In the genomic region with DNA sequence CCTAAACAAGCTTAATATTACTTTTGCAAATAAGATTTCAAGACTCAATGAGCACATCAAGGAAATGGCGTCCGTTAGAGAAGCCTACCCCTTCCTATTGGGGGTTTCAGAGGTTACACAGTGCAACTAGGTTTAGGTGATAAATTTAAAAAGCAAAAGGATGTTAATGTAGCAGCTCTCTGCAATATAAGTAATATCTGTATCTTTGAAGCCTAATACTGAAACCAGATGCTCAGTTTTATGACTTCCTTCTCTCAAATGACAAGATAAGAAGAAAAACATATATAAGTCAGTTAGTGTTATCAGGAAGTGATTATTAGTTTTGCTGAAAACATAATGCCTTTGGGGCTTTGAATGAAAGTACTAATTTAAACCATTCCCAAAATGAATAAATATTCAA, we compare ENCODE assay signal across 16 cellular contexts. TPM values are rescaled to one million over a fixed set of nuclear protein-coding genes. Genes with fewer than 3 reads are reported as not detected.
DNase-seq lines count a peak whose midpoint lies in the region; ATAC-seq lines count a peak whose summit lies in the region.
"Had no signal": no experiment of that assay in that cellular context is flagged by ENCODE, and none has a peak within 500 bp of the region (broad histone marks: within the 10 kb centered on the region; RNA-seq: fewer than 3 reads in every experiment).

No MANE protein-coding gene starts in this region.

- no peak overlapping the region for H3K4me3 Mint-ChIP-seq in activated T-cell treated with anti-CD3 and anti-CD28 coated beads, Interleukin-2, amount 50 U/mL, for 4 hours
- H3K4me3 Mint-ChIP-seq in stimulated activated memory B cell treated with anti-CD40 and anti-IgM and Interleukin-4, amounts not matched to agents 10 μg/mL and 1 μg/mL and 100 μg/mL, for 72 hours, result no peak overlapping the region
- H3K4me3 Mint-ChIP-seq in activated naive CD8-positive, alpha-beta T cell treated with anti-CD3 and anti-CD28 coated beads, Interleukin-2, amount 50 U/mL, for 24 hours, result no peak overlapping the region
- H3K4me3 Mint-ChIP-seq: activated CD4-positive, alpha-beta T cell treated with anti-CD3 and anti-CD28 coated beads, Interleukin-2, amount 10 ng/mL, durations not matched to agents 7 days and 5 days; T-cell had no signal

- DNase-seq in activated T-cell treated with anti-CD3 and anti-CD28 coated beads, Interleukin-2, amount 50 U/mL, for 4 hours, result no peak
- DNase-seq in activated T-cell treated with anti-CD3 and anti-CD28 coated beads, Interleukin-2, amount 50 U/mL, for 1 hour, result no peak
- DNase-seq in iPS-NIHi7 (ENCODE audit: extremely low spot score), result no peak
- no peak for DNase-seq in activated naive CD8-positive, alpha-beta T cell treated with anti-CD3 and anti-CD28 coated beads, Interleukin-2, amount 50 U/mL, for 24 hours
- no peak for DNase-seq in HCEC 1CT
- DNase-seq: activated CD4-positive, alpha-beta T cell treated with anti-CD3 and anti-CD28 coated beads, Interleukin-2, amount 10 ng/mL, durations not matched to agents 7 days and 5 days; activated naive CD4-positive, alpha-beta T cell treated with Interleukin-2 at 50 U/mL for 16 hours; DMS 273 treated with DMSO at 0.1 percent for 48 hours; kidney; NCI-H1048; NCI-H446; psoas muscle; T-cell had no signal

- no peaks in the 10 kb centered on the region for H3K9me3 Mint-ChIP-seq in activated T-cell treated with anti-CD3 and anti-CD28 coated beads, Interleukin-2, amount 50 U/mL, for 4 hours
- H3K9me3 Mint-ChIP-seq in stimulated activated memory B cell treated with anti-CD40 and anti-IgM and Interleukin-4, amounts not matched to agents 10 μg/mL and 1 μg/mL and 100 μg/mL, for 72 hours, result peaks cover 3% of the 10 kb centered on the region
- no peaks in the 10 kb centered on the region for H3K9me3 Mint-ChIP-seq in activated naive CD8-positive, alpha-beta T cell treated with anti-CD3 and anti-CD28 coated beads, Interleukin-2, amount 50 U/mL, for 24 hours
- H3K9me3 Mint-ChIP-seq: activated CD4-positive, alpha-beta T cell treated with anti-CD3 and anti-CD28 coated beads, Interleukin-2, amount 10 ng/mL, durations not matched to agents 7 days and 5 days; T-cell had no signal

- no peak overlapping the region for H3K27ac Mint-ChIP-seq in stimulated activated memory B cell treated with anti-CD40 and anti-IgM and Interleukin-4, amounts not matched to agents 10 μg/mL and 1 μg/mL and 100 μg/mL, for 72 hours
- no peak overlapping the region for H3K27ac Mint-ChIP-seq in activated naive CD8-positive, alpha-beta T cell treated with anti-CD3 and anti-CD28 coated beads, Interleukin-2, amount 50 U/mL, for 24 hours
- H3K27ac Mint-ChIP-seq: activated CD4-positive, alpha-beta T cell treated with anti-CD3 and anti-CD28 coated beads, Interleukin-2, amount 10 ng/mL, durations not matched to agents 7 days and 5 days; T-cell had no signal

- peak; percentile 50 to 58 for ATAC-seq in activated T-cell treated with anti-CD3 and anti-CD28 coated beads, Interleukin-2, amount 50 U/mL, for 4 hours
- ATAC-seq in GM21529 (IDR thresholded peaks at IDR 0.05; ENCODE audit: unreplicated experiment), result peak; percentile 86
- ATAC-seq in HG03378 (IDR thresholded peaks at IDR 0.05; ENCODE audit: unreplicated experiment), result peak; percentile 72
- peak; percentile 64 for ATAC-seq in stimulated activated memory B cell treated with anti-CD40 and anti-IgM and Interleukin-4, amounts not matched to agents 10 μg/mL and 1 μg/mL and 100 μg/mL, for 72 hours
- no peak for ATAC-seq in activated naive CD8-positive, alpha-beta T cell treated with anti-CD3 and anti-CD28 coated beads, Interleukin-2, amount 50 U/mL, for 24 hours
- ATAC-seq: psoas muscle, T-cell had no signal

- H3K36me3 Mint-ChIP-seq in activated T-cell treated with anti-CD3 and anti-CD28 coated beads, Interleukin-2, amount 50 U/mL, for 4 hours (ENCODE audit: insufficient read depth), result no peaks in the 10 kb centered on the region
- H3K36me3 Mint-ChIP-seq in stimulated activated memory B cell treated with anti-CD40 and anti-IgM and Interleukin-4, amounts not matched to agents 10 μg/mL and 1 μg/mL and 100 μg/mL, for 72 hours, result no peaks in the 10 kb centered on the region
- no peaks in the 10 kb centered on the region for H3K36me3 Mint-ChIP-seq in activated naive CD8-positive, alpha-beta T cell treated with anti-CD3 and anti-CD28 coated beads, Interleukin-2, amount 50 U/mL, for 24 hours (ENCODE audit: low read depth)
- H3K36me3 Mint-ChIP-seq: T-cell had no signal

- H3K27me3 Mint-ChIP-seq in activated T-cell treated with anti-CD3 and anti-CD28 coated beads, Interleukin-2, amount 50 U/mL, for 4 hours (ENCODE audit: low read depth), result no peaks in the 10 kb centered on the region
- peaks cover 16% of the 10 kb centered on the region for H3K27me3 Mint-ChIP-seq in stimulated activated memory B cell treated with anti-CD40 and anti-IgM and Interleukin-4, amounts not matched to agents 10 μg/mL and 1 μg/mL and 100 μg/mL, for 72 hours
- peaks cover 10% of the 10 kb centered on the region for H3K27me3 Mint-ChIP-seq in activated naive CD8-positive, alpha-beta T cell treated with anti-CD3 and anti-CD28 coated beads, Interleukin-2, amount 50 U/mL, for 24 hours

- peaks cover 8% of the 10 kb centered on the region for H3K4me1 Mint-ChIP-seq in activated T-cell treated with anti-CD3 and anti-CD28 coated beads, Interleukin-2, amount 50 U/mL, for 4 hours (ENCODE audit: low read depth)
- H3K4me1 Mint-ChIP-seq in stimulated activated memory B cell treated with anti-CD40 and anti-IgM and Interleukin-4, amounts not matched to agents 10 μg/mL and 1 μg/mL and 100 μg/mL, for 72 hours, result no peaks in the 10 kb centered on the region
- H3K4me1 Mint-ChIP-seq in activated naive CD8-positive, alpha-beta T cell treated with anti-CD3 and anti-CD28 coated beads, Interleukin-2, amount 50 U/mL, for 24 hours, result peaks cover 2% of the 10 kb centered on the region

RNA-seq across cellular contexts. Expression of a gene that starts 54.3 kb away (rescaled TPM):
- 10 to 100 TPM; 45.6 to 51.7 (median 51.0) TPM for total RNA-seq in activated T-cell treated with anti-CD3 and anti-CD28 coated beads, Interleukin-2, amount 50 U/mL, for 4 hours
